In the genomic region with DNA sequence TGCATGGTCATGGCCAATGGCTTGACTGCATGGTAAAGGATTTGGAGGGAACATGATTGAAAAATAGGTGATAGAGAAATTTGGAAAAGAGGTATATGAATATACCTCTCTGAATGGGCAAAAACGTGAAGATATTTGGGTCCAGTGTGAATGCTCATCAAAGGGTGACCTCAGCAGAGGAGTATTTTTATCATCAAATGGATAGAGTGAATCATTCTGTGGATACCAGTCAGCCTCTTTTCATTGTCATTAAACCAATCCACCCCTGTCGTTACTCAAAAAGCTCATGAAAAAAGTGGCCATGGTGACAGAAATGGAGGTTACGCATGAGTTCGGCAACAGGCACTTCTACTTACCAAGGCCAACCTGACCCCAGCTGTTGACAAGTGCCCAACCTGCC, we compare ENCODE assay signal across 36 cellular contexts.
DNase-seq lines count a peak whose midpoint lies in the region; ATAC-seq, FAIRE-seq and TF ChIP-seq lines count a peak whose summit lies in the region.
"Had no signal": no experiment of that assay in that cellular context is flagged by ENCODE, and none has a peak within 500 bp of the region (broad histone marks: within the 10 kb centered on the region; RNA-seq: fewer than 3 reads in every experiment).

No MANE protein-coding gene starts in this region.

- H3K27ac ChIP-seq in PC-3 (ENCODE audit: low read length) = peak overlapping the region; percentile 50
- H3K27ac ChIP-seq: 22Rv1; A549; BLaER1; BLaER1 treated with 17β-estradiol and CSF1 and Interleukin-3, amounts not matched to agents 10 nM and 100 nM; C4-2B had no signal

- BruUV-seq in PC-3 (replicated peaks; lab: Mats Ljungman, UMichigan) = no TSS peak

- FAIRE-seq in urothelium cell line (lab: Jason Lieb, UNC) = peak; percentile 53
- FAIRE-seq: A204.1, A549, D721Med had no signal

- no peak overlapping the region for H2AFZ ChIP-seq in PC-3 (ENCODE audit: low read length)

- H3K9ac ChIP-seq in PC-3 (ENCODE audit: low read length) = no peak overlapping the region
- H3K9ac ChIP-seq: BLaER1; BLaER1 treated with 17β-estradiol and CSF1 and Interleukin-3, amounts not matched to agents 10 nM and 100 nM had no signal

- H3F3A ChIP-seq in PC-3 (ENCODE audit: low read length, unreplicated experiment) = no peaks in the 10 kb centered on the region

- intact Hi-C loops in Right ventricle myocardium inferior (cut with DNase I) (no loop called here), Right ventricle myocardium superior (cut with DNase I) (no loop called here), PC-3 (cut with micrococcal nuclease) (loop anchor here (1.0 to 5.0 kb wide), 3 partner anchors 23 to 188 kb away; no protein-coding TSS in a partner anchor)

- TF ChIP-seq CTCF in PC-3 (conservative IDR thresholded peaks at IDR 0.05; ENCODE audit: low read depth, low read length) (no peak), foreskin fibroblast (IDR thresholded peaks at IDR 0.05; ENCODE audit: low read depth, low read length) (no peak)

- H3K4me3 ChIP-seq in PC-3 (ENCODE audit: low read length) (no peak overlapping the region), foreskin fibroblast (ENCODE audit: low read depth in 1 of 2, low read length in 2 of 2) (no peak overlapping the region)
- H3K4me3 ChIP-seq: A549; BLaER1; BLaER1 treated with 17β-estradiol and CSF1 and Interleukin-3, amounts not matched to agents 10 nM and 100 nM had no signal

- CTCF ChIA-PET in PC-3 (lab: Charles Lee) = no interaction called here
- CTCF ChIA-PET in activated CD8-positive, alpha-beta T cell treated with anti-CD3 and anti-CD28 coated beads, Interleukin-2, amount 10 ng/mL, durations not matched to agents 7 days and 5 days (lab: Charles Lee) = no interaction called here

- no peaks in the 10 kb centered on the region for H3K27me3 ChIP-seq in PC-3 (ENCODE audit: low read length)
- H3K27me3 ChIP-seq: BE2C; BLaER1; BLaER1 treated with 17β-estradiol and CSF1 and Interleukin-3, amounts not matched to agents 10 nM and 100 nM had no signal

- H3K9me3 ChIP-seq in PC-3 (ENCODE audit: low read length) = no peaks in the 10 kb centered on the region
- H3K9me3 ChIP-seq: A549; BE2C; BLaER1; BLaER1 treated with 17β-estradiol and CSF1 and Interleukin-3, amounts not matched to agents 10 nM and 100 nM; Caco-2 had no signal

- peak overlapping the region; percentile 30 for H3K4me2 ChIP-seq in PC-3 (ENCODE audit: low read length)
- H3K4me2 ChIP-seq: A549; BLaER1; BLaER1 treated with 17β-estradiol and CSF1 and Interleukin-3, amounts not matched to agents 10 nM and 100 nM had no signal

- no peaks in the 10 kb centered on the region for H4K20me1 ChIP-seq in PC-3 (ENCODE audit: low read length)
- H4K20me1 ChIP-seq: BLaER1; BLaER1 treated with 17β-estradiol and CSF1 and Interleukin-3, amounts not matched to agents 10 nM and 100 nM had no signal

- no peaks in the 10 kb centered on the region for H3K79me2 ChIP-seq in PC-3 (ENCODE audit: low read length)

- ATAC-seq in Right ventricle myocardium inferior = no peak
- no peak for ATAC-seq in Right ventricle myocardium superior (ENCODE audit: poor library complexity)
- ATAC-seq in PC-3 = peak; percentile 59
- ATAC-seq in activated CD8-positive, alpha-beta T cell treated with anti-CD3 and anti-CD28 coated beads, Interleukin-2, amount 10 ng/mL, durations not matched to agents 7 days and 5 days = no peak
- ATAC-seq: A549; CD8-positive, alpha-beta T cell had no signal

- peaks cover 28% of the 10 kb centered on the region for H3K4me1 ChIP-seq in PC-3 (ENCODE audit: insufficient read depth, low read length)
- H3K4me1 ChIP-seq: A549; BE2C; BLaER1; BLaER1 treated with 17β-estradiol and CSF1 and Interleukin-3, amounts not matched to agents 10 nM and 100 nM; Caco-2 had no signal

- DNase-seq in Right ventricle myocardium inferior (ENCODE audit: missing footprints) (peak; percentile 22), Right ventricle myocardium superior (no peak), ELR (ENCODE audit: low read depth) (peak; percentile 9), PC-3 (peak; percentile 68), urothelium cell line (ENCODE audit: low spot score) (no peak), foreskin fibroblast (no peak), NCI-H2081 treated with DMSO at 0.1 percent for 48 hours (lab: John Stamatoyannopoulos, UW) (no peak)
- no peak for DNase-seq in activated CD8-positive, alpha-beta T cell treated with anti-CD3 and anti-CD28 coated beads, Interleukin-2, amount 10 ng/mL, durations not matched to agents 7 days and 5 days
- DNase-seq: 8988T; ACHN; AML-193; BE2C; C1 segment of cervical spinal cord; Caco-2; Calu3; CD4-positive, alpha-beta memory T cell; CD4-positive, alpha-beta T cell; CD4-positive, CD25-positive, alpha-beta regulatory T cell; CD8-positive, alpha-beta memory T cell; CD8-positive, alpha-beta T cell; DMS 273 treated with DMSO at 0.1 percent for 48 hours; DMS153; DMS53; DMS79; DMS79 treated with DMSO at 0.1 percent for 48 hours; DND-41; EL had no signal

- no peaks in the 10 kb centered on the region for H3K36me3 ChIP-seq in PC-3 (ENCODE audit: low read depth, low read length)
- H3K36me3 ChIP-seq: BE2C; BLaER1; BLaER1 treated with 17β-estradiol and CSF1 and Interleukin-3, amounts not matched to agents 10 nM and 100 nM had no signal

- no peaks in the 10 kb centered on the region for H3K9me3 Mint-ChIP-seq in activated CD8-positive, alpha-beta T cell treated with anti-CD3 and anti-CD28 coated beads, Interleukin-2, amount 10 ng/mL, durations not matched to agents 7 days and 5 days (ENCODE audit: insufficient read depth)

- H3K36me3 Mint-ChIP-seq in activated CD8-positive, alpha-beta T cell treated with anti-CD3 and anti-CD28 coated beads, Interleukin-2, amount 10 ng/mL, durations not matched to agents 7 days and 5 days (ENCODE audit: low read depth) = no peaks in the 10 kb centered on the region
- H3K36me3 Mint-ChIP-seq: CD14-positive monocyte; CD4-positive, alpha-beta memory T cell; CD4-positive, CD25-positive, alpha-beta regulatory T cell; CD8-positive, alpha-beta memory T cell; CD8-positive, alpha-beta T cell had no signal

- no peak overlapping the region for H3K4me3 Mint-ChIP-seq in activated CD8-positive, alpha-beta T cell treated with anti-CD3 and anti-CD28 coated beads, Interleukin-2, amount 10 ng/mL, durations not matched to agents 7 days and 5 days
- H3K4me3 Mint-ChIP-seq: B cell; CD14-positive monocyte; CD4-positive, alpha-beta memory T cell; CD4-positive, alpha-beta T cell; CD4-positive, CD25-positive, alpha-beta regulatory T cell; CD8-positive, alpha-beta memory T cell; CD8-positive, alpha-beta T cell had no signal

- POLR2A ChIA-PET in PC-3 (lab: Charles Lee; ENCODE audit: unreplicated experiment) = no interaction called here
- POLR2A ChIA-PET in activated CD8-positive, alpha-beta T cell treated with anti-CD3 and anti-CD28 coated beads, Interleukin-2, amount 10 ng/mL, durations not matched to agents 7 days and 5 days (lab: Charles Lee) = no interaction called here

- H3K9me2 ChIP-seq in PC-3 (replicated peaks; ENCODE audit: low read length) = no peaks in the 10 kb centered on the region

- no peak overlapping the region for H3K27ac Mint-ChIP-seq in activated CD8-positive, alpha-beta T cell treated with anti-CD3 and anti-CD28 coated beads, Interleukin-2, amount 10 ng/mL, durations not matched to agents 7 days and 5 days
- H3K27ac Mint-ChIP-seq: B cell; CD14-positive monocyte; CD4-positive, alpha-beta memory T cell; CD4-positive, alpha-beta T cell; CD8-positive, alpha-beta memory T cell; CD8-positive, alpha-beta T cell had no signal

- no peaks in the 10 kb centered on the region for H3K27me3 Mint-ChIP-seq in activated CD8-positive, alpha-beta T cell treated with anti-CD3 and anti-CD28 coated beads, Interleukin-2, amount 10 ng/mL, durations not matched to agents 7 days and 5 days (ENCODE audit: low read depth)
- H3K27me3 Mint-ChIP-seq: B cell; CD4-positive, alpha-beta memory T cell; CD4-positive, alpha-beta T cell; CD4-positive, CD25-positive, alpha-beta regulatory T cell; CD8-positive, alpha-beta memory T cell had no signal

- no peaks in the 10 kb centered on the region for H3K4me1 Mint-ChIP-seq in activated CD8-positive, alpha-beta T cell treated with anti-CD3 and anti-CD28 coated beads, Interleukin-2, amount 10 ng/mL, durations not matched to agents 7 days and 5 days (ENCODE audit: low read depth)
- H3K4me1 Mint-ChIP-seq: B cell; CD14-positive monocyte; CD4-positive, alpha-beta memory T cell; CD4-positive, CD25-positive, alpha-beta regulatory T cell; CD8-positive, alpha-beta memory T cell had no signal

Comparison
In these comparisons a context has a peak if more than half of its experiments do, and no peak if none do; other contexts are left out.
1. DNase-seq: peak in Right ventricle myocardium inferior (single experiment), ELR (single experiment) and PC-3 (single experiment); none in Right ventricle myocardium superior (single experiment), urothelium cell line (single experiment), foreskin fibroblast (0 of 2), activated CD8-positive, alpha-beta T cell treated with anti-CD3 and anti-CD28 coated beads, Interleukin-2, amount 10 ng/mL, durations not matched to agents 7 days and 5 days (single experiment) and NCI-H2081 treated with DMSO at 0.1 percent for 48 hours (single experiment).